ENCODE assay signal across 10 cellular contexts in genomic region chr3:184691397-184692131, GRCh38. TPM values are rescaled to one million over a fixed set of nuclear protein-coding genes. Genes with fewer than 3 reads are reported as not detected.
DNase-seq lines count a peak whose midpoint lies in the region; ATAC-seq and TF ChIP-seq lines count a peak whose summit lies in the region.
"Had no signal": no experiment of that assay in that cellular context is flagged by ENCODE, and none has a peak within 500 bp of the region (broad histone marks: within the 10 kb centered on the region; RNA-seq: fewer than 3 reads in every experiment).

No MANE protein-coding gene starts in this region.

- peak overlapping the region in 1 of 2 donors; percentile 24 for H3K27ac Mint-ChIP-seq in natural killer cell

- H3K9me3 ChIP-seq in adipocyte (ENCODE audit: control insufficient read depth, low read length) = no peaks in the 10 kb centered on the region
- H3K9me3 ChIP-seq in sigmoid colon = no peaks in the 10 kb centered on the region

- H3K27ac ChIP-seq in sigmoid colon = peak overlapping the region in 3 of 4 donors; percentile 63 to 75 (median 72)

- TF ChIP-seq CTCF in sigmoid colon (IDR thresholded peaks at IDR 0.05) (no peak), natural killer cell (IDR thresholded peaks at IDR 0.05) (no peak)

- peak overlapping the region; percentile 52 for H3K9ac ChIP-seq in adipocyte (ENCODE audit: low read length)

- H3K36me3 ChIP-seq in adipocyte (ENCODE audit: control insufficient read depth, insufficient read depth, low read length, severe bottlenecking) (no peaks in the 10 kb centered on the region), sigmoid colon (no peaks in the 10 kb centered on the region)

- H3K4me1 ChIP-seq in adipocyte (ENCODE audit: control insufficient read depth, insufficient read depth, low read length) (peaks cover 48% of the 10 kb centered on the region), sigmoid colon (peaks cover 0 to 68% (median 54%) of the 10 kb centered on the region in 4 donors)

- 53 to 75% methylated on average over 22 of the region's 22 CpGs for WGBS in sigmoid colon, 2 donors

- peaks cover 4 to 9% of the 10 kb centered on the region in 2 donors for H3K4me1 Mint-ChIP-seq in natural killer cell

- no peaks in the 10 kb centered on the region for H3K9me3 Mint-ChIP-seq in natural killer cell
- H3K9me3 Mint-ChIP-seq: endodermal cell had no signal

- TF ChIP-seq POLR2A in sigmoid colon (IDR thresholded peaks at IDR 0.05) = no peak

- H3K4me3 Mint-ChIP-seq in natural killer cell = no peak overlapping the region
- H3K4me3 Mint-ChIP-seq: endodermal cell had no signal

- H3K27me3 Mint-ChIP-seq in natural killer cell (ENCODE audit: low read depth in 2 of 2) = peaks cover 0 to 7% of the 10 kb centered on the region in 2 donors

- no peak for ATAC-seq in natural killer cell

- intact Hi-C loops in sigmoid colon (cut with DNase I) (no loop called here), natural killer cell (cut with micrococcal nuclease) (no loop called here)

- DNase-seq in GM03348 (ENCODE audit: low spot score) (peak; percentile 73), adipocyte (ENCODE audit: low read depth) (peak; percentile 60), iris pigment epithelial cell (ENCODE audit: low read depth) (peak; percentile 22), sigmoid colon (peak; percentile 75), natural killer cell (no peak), ureter (ENCODE audit: low spot score) (no peak), cerebellar cortex (ENCODE audit: low spot score) (no peak)
- no peak for DNase-seq in central memory CD4-positive, alpha-beta T cell
- DNase-seq: DMS153, endodermal cell had no signal

- H3K36me3 Mint-ChIP-seq in natural killer cell = no peaks in the 10 kb centered on the region

- H3K4me3 ChIP-seq in adipocyte (ENCODE audit: low read length) = peak overlapping the region; percentile 3
- peak overlapping the region in 3 of 4 donors; percentile 1 to 21 (median 17) for H3K4me3 ChIP-seq in sigmoid colon

- TF ChIP-seq EP300 in sigmoid colon (IDR thresholded peaks at IDR 0.05) = no peak

- H3K27me3 ChIP-seq in adipocyte (replicated peaks; ENCODE audit: control insufficient read depth, insufficient read depth, low read length) (no peaks in the 10 kb centered on the region), sigmoid colon (no peaks in the 10 kb centered on the region)

RNA-seq across cellular contexts. Expression of gene MAGEF1, which starts 20.3 kb away (rescaled TPM):
- total RNA-seq in sigmoid colon (10 to 100 TPM; 31.0 to 34.1 (median 33.5) TPM), natural killer cell (10 to 100 TPM in 2 of 3 donors, 1 to 10 TPM in 1; 8.1 to 12.6 (median 11.4) TPM), ureter (30.4 TPM)
- 10 to 100 TPM; 29.4 to 43.6 (median 30.6) TPM for polyA plus RNA-seq in sigmoid colon

Comparison
In these comparisons a context has a peak if more than half of its experiments do, and no peak if none do; other contexts are left out.
1. DNase-seq: peak in GM03348 (single experiment), adipocyte (single experiment), iris pigment epithelial cell (single experiment) and sigmoid colon (single experiment); none in central memory CD4-positive, alpha-beta T cell (single experiment), natural killer cell (single experiment), ureter (single experiment) and cerebellar cortex (single experiment).